ENCODE assay signal across 1 cellular context in the genomic region with DNA sequence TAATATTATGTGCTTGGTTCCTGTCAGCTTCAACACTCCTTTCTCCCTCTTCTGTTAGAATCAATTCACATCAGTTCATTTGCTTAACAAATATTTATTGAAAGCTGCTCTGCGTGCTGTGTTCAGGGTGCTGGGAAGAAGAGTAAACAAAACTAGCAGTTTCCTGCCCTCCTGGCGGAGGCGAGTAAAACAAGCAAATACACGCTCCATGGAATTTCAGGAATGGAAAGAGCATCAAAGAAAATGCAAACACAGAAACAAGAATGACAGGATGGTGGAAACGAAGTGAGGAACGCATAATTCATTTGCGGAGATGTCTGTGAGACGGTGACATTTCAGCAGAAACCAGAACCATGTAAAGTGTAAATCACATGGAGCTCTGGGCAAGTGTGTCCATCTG.
TF ChIP-seq lines count a peak whose summit lies in the region.

No MANE protein-coding gene starts in this region.

TF ChIP-seq in HepG2, 621 proteins besides CTCF, POLR2A, EP300 and RAD21 (continued from another document and continues in another):
- TF ChIP-seq JUNB (CRISPR knock-in tag; IDR thresholded peaks at IDR 0.05; ENCODE audit: borderline replicate concordance) (no peak), ZNF777 (CRISPR knock-in tag; IDR thresholded peaks at IDR 0.05) (no peak), ZNF354B (CRISPR knock-in tag; IDR thresholded peaks at IDR 0.05) (no peak), RBM39 (IDR thresholded peaks at IDR 0.05; ENCODE audit: low read depth, low read length, poor library complexity, severe bottlenecking) (no peak), MLLT10 (CRISPR knock-in tag; IDR thresholded peaks at IDR 0.05) (no peak), HNRNPLL (IDR thresholded peaks at IDR 0.05; ENCODE audit: low read depth, low read length, poor library complexity, severe bottlenecking) (no peak), ZNF10 (CRISPR knock-in tag; IDR thresholded peaks at IDR 0.05; ENCODE audit: borderline replicate concordance, low read depth) (no peak), ZNF644 (CRISPR knock-in tag; IDR thresholded peaks at IDR 0.05; ENCODE audit: low read depth) (no peak; the same call in 1 of the 2 replicates), ZNF652 (CRISPR knock-in tag; IDR thresholded peaks at IDR 0.05; ENCODE audit: borderline replicate concordance, low read depth) (peak; percentile 38; the same call in 1 of the 2 replicates), ZNF136 (CRISPR knock-in tag; IDR thresholded peaks at IDR 0.05; ENCODE audit: low read depth) (no peak), IKZF1 (IDR thresholded peaks at IDR 0.05) (no peak), RFX1 (IDR thresholded peaks at IDR 0.05) (no peak), ATF6 (CRISPR knock-in tag; conservative IDR thresholded peaks at IDR 0.05) (0 out of 2 replicates have a peak, but pooled peaks have one; percentile 57), SPEN (CRISPR knock-in tag; IDR thresholded peaks at IDR 0.05; ENCODE audit: low read depth) (no peak; the same call in 1 of the 2 replicates), SP4 (CRISPR knock-in tag; IDR thresholded peaks at IDR 0.05) (no peak), BCL6 (CRISPR knock-in tag; IDR thresholded peaks at IDR 0.05) (peak; percentile 97), BRF2 (CRISPR knock-in tag; IDR thresholded peaks at IDR 0.05) (no peak), ZNF768 (CRISPR knock-in tag; IDR thresholded peaks at IDR 0.05) (no peak), STAT5B (CRISPR knock-in tag; IDR thresholded peaks at IDR 0.05) (no peak), PPARG (CRISPR knock-in tag; conservative IDR thresholded peaks at IDR 0.05) (peak; percentile 82), FOSL2 (CRISPR knock-in tag; IDR thresholded peaks at IDR 0.05) (peak; percentile 81), HCFC1 (IDR thresholded peaks at IDR 0.05; ENCODE audit: low read depth, low read length) (no peak), LBX2 (CRISPR knock-in tag; IDR thresholded peaks at IDR 0.05; ENCODE audit: borderline replicate concordance) (no peak), MTA3 (CRISPR knock-in tag; IDR thresholded peaks at IDR 0.05) (no peak), FOXK1 (CRISPR knock-in tag; IDR thresholded peaks at IDR 0.05; ENCODE audit: borderline replicate concordance, low read depth) (peak; percentile 93), ZNF614 (CRISPR knock-in tag; IDR thresholded peaks at IDR 0.05; ENCODE audit: borderline replicate concordance) (peak; percentile 85), SP5 (CRISPR knock-in tag; IDR thresholded peaks at IDR 0.05; ENCODE audit: borderline replicate concordance, low read depth) (peak; percentile 65), KAT2B (IDR thresholded peaks at IDR 0.05; ENCODE audit: borderline replicate concordance, low read depth, low read length) (no peak), FOXC1 (CRISPR knock-in tag; IDR thresholded peaks at IDR 0.05; ENCODE audit: borderline replicate concordance) (no peak), ZNF761 (CRISPR knock-in tag; conservative IDR thresholded peaks at IDR 0.05) (no peak), NFIC (IDR thresholded peaks at IDR 0.05; ENCODE audit: low read length) (peak; percentile 90), ZFP36 (IDR thresholded peaks at IDR 0.05; ENCODE audit: borderline replicate concordance, low read depth, low read length, partially characterized antibody) (peak; percentile 12), SNAI1 (CRISPR knock-in tag; IDR thresholded peaks at IDR 0.05; ENCODE audit: borderline replicate concordance) (no peak), SOX13 (IDR thresholded peaks at IDR 0.05) (peak; percentile 75), SOX13 (CRISPR knock-in tag; conservative IDR thresholded peaks at IDR 0.05 in 1 of 2, IDR thresholded peaks at IDR 0.05 in 1 of 2) (peak in 1 of 2 experiments; percentile 94; a peak in 2 of 4 replicates), ZNF619 (CRISPR knock-in tag; IDR thresholded peaks at IDR 0.05) (no peak), BHLHE40 (IDR thresholded peaks at IDR 0.05; ENCODE audit: low read length) (peak; percentile 75), ATF1 (CRISPR knock-in tag; IDR thresholded peaks at IDR 0.05) (no peak), ZNF121 (CRISPR knock-in tag; IDR thresholded peaks at IDR 0.05) (no peak), ESRRA (CRISPR knock-in tag; IDR thresholded peaks at IDR 0.05; ENCODE audit: low read depth) (no peak), FIP1L1 (IDR thresholded peaks at IDR 0.05; ENCODE audit: borderline replicate concordance, insufficient read depth, low read depth, low read length) (no peak), ZNF235 (CRISPR knock-in tag; IDR thresholded peaks at IDR 0.05; ENCODE audit: borderline replicate concordance) (no peak), ZFP82 (CRISPR knock-in tag; IDR thresholded peaks at IDR 0.05; ENCODE audit: borderline replicate concordance) (no peak), SOX5 (CRISPR knock-in tag; IDR thresholded peaks at IDR 0.05; ENCODE audit: borderline replicate concordance) (peak; percentile 95), MTA1 (CRISPR knock-in tag; IDR thresholded peaks at IDR 0.05; ENCODE audit: borderline replicate concordance) (no peak), CHCHD3 (CRISPR knock-in tag; IDR thresholded peaks at IDR 0.05) (no peak), ZNF224 (CRISPR knock-in tag; IDR thresholded peaks at IDR 0.05) (no peak), PAF1 (CRISPR knock-in tag; IDR thresholded peaks at IDR 0.05) (no peak), ZNF207 (IDR thresholded peaks at IDR 0.05; ENCODE audit: borderline replicate concordance) (no peak), ZFP62 (CRISPR knock-in tag; IDR thresholded peaks at IDR 0.05) (no peak), ZNF710 (CRISPR knock-in tag; IDR thresholded peaks at IDR 0.05; ENCODE audit: borderline replicate concordance) (peak; percentile 100), ARNT2 (CRISPR knock-in tag; IDR thresholded peaks at IDR 0.05; ENCODE audit: low read depth) (no peak; the same call in 1 of the 2 replicates), ZNF256 (CRISPR knock-in tag; conservative IDR thresholded peaks at IDR 0.05) (no peak), FOXK2 (IDR thresholded peaks at IDR 0.05) (peak; percentile 78)
- TF ChIP-seq, protein P1, sequence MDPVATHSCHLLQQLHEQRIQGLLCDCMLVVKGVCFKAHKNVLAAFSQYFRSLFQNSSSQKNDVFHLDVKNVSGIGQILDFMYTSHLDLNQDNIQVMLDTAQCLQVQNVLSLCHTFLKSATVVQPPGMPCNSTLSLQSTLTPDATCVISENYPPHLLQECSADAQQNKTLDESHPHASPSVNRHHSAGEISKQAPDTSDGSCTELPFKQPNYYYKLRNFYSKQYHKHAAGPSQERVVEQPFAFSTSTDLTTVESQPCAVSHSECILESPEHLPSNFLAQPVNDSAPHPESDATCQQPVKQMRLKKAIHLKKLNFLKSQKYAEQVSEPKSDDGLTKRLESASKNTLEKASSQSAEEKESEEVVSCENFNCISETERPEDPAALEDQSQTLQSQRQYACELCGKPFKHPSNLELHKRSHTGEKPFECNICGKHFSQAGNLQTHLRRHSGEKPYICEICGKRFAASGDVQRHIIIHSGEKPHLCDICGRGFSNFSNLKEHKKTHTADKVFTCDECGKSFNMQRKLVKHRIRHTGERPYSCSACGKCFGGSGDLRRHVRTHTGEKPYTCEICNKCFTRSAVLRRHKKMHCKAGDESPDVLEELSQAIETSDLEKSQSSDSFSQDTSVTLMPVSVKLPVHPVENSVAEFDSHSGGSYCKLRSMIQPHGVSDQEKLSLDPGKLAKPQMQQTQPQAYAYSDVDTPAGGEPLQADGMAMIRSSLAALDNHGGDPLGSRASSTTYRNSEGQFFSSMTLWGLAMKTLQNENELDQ (CRISPR knock-in tag; IDR thresholded peaks at IDR 0.05; ENCODE audit: borderline replicate concordance), result no peak
- TF ChIP-seq, protein P2, sequence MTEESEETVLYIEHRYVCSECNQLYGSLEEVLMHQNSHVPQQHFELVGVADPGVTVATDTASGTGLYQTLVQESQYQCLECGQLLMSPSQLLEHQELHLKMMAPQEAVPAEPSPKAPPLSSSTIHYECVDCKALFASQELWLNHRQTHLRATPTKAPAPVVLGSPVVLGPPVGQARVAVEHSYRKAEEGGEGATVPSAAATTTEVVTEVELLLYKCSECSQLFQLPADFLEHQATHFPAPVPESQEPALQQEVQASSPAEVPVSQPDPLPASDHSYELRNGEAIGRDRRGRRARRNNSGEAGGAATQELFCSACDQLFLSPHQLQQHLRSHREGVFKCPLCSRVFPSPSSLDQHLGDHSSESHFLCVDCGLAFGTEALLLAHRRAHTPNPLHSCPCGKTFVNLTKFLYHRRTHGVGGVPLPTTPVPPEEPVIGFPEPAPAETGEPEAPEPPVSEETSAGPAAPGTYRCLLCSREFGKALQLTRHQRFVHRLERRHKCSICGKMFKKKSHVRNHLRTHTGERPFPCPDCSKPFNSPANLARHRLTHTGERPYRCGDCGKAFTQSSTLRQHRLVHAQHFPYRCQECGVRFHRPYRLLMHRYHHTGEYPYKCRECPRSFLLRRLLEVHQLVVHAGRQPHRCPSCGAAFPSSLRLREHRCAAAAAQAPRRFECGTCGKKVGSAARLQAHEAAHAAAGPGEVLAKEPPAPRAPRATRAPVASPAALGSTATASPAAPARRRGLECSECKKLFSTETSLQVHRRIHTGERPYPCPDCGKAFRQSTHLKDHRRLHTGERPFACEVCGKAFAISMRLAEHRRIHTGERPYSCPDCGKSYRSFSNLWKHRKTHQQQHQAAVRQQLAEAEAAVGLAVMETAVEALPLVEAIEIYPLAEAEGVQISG (CRISPR knock-in tag; IDR thresholded peaks at IDR 0.05), result no peak
- TF ChIP-seq, protein P3, sequence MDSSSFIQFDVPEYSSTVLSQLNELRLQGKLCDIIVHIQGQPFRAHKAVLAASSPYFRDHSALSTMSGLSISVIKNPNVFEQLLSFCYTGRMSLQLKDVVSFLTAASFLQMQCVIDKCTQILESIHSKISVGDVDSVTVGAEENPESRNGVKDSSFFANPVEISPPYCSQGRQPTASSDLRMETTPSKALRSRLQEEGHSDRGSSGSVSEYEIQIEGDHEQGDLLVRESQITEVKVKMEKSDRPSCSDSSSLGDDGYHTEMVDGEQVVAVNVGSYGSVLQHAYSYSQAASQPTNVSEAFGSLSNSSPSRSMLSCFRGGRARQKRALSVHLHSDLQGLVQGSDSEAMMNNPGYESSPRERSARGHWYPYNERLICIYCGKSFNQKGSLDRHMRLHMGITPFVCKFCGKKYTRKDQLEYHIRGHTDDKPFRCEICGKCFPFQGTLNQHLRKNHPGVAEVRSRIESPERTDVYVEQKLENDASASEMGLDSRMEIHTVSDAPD (CRISPR knock-in tag; IDR thresholded peaks at IDR 0.05), result no peak
- TF ChIP-seq, protein P4, sequence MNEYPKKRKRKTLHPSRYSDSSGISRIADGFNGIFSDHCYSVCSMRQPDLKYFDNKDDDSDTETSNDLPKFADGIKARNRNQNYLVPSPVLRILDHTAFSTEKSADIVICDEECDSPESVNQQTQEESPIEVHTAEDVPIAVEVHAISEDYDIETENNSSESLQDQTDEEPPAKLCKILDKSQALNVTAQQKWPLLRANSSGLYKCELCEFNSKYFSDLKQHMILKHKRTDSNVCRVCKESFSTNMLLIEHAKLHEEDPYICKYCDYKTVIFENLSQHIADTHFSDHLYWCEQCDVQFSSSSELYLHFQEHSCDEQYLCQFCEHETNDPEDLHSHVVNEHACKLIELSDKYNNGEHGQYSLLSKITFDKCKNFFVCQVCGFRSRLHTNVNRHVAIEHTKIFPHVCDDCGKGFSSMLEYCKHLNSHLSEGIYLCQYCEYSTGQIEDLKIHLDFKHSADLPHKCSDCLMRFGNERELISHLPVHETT (CRISPR knock-in tag; conservative IDR thresholded peaks at IDR 0.05), result 0 out of 2 replicates have a peak, but pooled peaks have one; percentile 44
- TF ChIP-seq, protein P5, sequence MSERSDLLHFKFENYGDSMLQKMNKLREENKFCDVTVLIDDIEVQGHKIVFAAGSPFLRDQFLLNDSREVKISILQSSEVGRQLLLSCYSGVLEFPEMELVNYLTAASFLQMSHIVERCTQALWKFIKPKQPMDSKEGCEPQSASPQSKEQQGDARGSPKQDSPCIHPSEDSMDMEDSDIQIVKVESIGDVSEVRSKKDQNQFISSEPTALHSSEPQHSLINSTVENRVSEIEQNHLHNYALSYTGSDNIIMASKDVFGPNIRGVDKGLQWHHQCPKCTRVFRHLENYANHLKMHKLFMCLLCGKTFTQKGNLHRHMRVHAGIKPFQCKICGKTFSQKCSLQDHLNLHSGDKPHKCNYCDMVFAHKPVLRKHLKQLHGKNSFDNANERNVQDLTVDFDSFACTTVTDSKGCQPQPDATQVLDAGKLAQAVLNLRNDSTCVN (CRISPR knock-in tag; IDR thresholded peaks at IDR 0.05; ENCODE audit: borderline replicate concordance), result no peak
